ENCODE assay signal across 9 cellular contexts in the genomic region with DNA sequence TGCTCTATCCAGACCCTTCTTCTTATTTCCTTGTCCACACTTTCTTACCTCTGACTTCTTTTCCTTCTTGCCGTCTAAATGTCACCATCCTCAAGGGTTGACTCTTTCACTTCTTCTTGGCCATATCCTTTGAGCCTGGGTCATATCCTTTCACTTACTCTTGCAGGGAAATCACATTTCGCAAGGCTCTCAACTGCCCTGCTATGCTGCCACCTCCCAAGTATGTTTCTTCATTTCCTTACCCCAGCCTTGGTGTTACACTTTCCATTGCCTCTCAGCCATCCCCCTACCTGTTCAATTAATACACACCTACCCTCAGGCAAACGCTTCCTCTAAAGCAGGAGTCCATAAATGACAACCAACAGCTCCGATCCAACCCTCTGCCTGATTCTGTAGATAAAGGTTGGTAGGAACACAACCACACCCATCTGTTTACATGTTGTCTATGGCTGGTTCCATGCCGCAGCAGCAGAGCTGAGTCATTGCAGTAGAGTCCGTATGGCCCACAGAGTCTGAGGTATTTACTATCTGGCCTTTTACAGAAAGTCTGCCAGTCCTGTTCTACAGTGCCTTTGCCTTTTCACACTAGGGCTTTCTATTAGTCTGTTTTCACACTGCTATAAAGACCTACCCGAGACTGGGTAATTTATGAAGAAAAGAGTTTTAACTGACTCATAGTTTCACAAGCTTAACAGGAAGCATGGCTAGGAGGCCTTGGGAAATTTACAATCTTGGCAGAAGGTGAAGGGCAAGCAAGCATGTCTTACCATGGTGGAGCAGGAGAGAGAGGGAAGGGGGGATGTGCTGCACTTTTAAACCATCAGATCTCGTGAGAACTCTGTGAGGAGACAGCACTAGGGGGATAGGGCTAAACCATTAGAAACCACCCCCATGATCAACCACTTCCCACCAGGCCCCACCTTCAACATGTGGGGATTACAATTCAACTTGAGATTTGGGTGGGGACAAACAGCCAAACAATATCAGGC.
A peak's percentile ranks its signal among the peaks of the same experiment; 100 is the strongest.
DNase-seq lines count a peak whose midpoint lies in the region; ATAC-seq and TF ChIP-seq lines count a peak whose summit lies in the region.
"Had no signal": no experiment of that assay in that cellular context is flagged by ENCODE, and none has a peak within 500 bp of the region (broad histone marks: within the 10 kb centered on the region; RNA-seq: fewer than 3 reads in every experiment).

No MANE protein-coding gene starts in this region.

- no TSS peak for BruUV-seq in Caco-2 (replicated peaks; lab: Mats Ljungman, UMichigan)

- 0 out of 2 replicates have a peak, but pooled peaks cover 4% of the 10 kb centered on the region for H3K9me3 ChIP-seq in Caco-2

- H3K9me3 Mint-ChIP-seq in Caco-2 (ENCODE audit: unreplicated experiment) = no peaks in the 10 kb centered on the region
- H3K9me3 Mint-ChIP-seq: immature natural killer cell had no signal

- CTCF ChIA-PET in Caco-2 (lab: Charles Lee) = interaction anchor here (0.6 kb wide), 1 partner anchor 24 kb away, joined by 3 read pairs; no protein-coding TSS in a partner anchor

- TF ChIP-seq CTCF in Caco-2 (IDR thresholded peaks at IDR 0.05; ENCODE audit: insufficient read depth in 1 of 2, low read depth in 1 of 2, low read length in 1 of 2, severe bottlenecking in 1 of 2, unreplicated experiment in 1 of 2) = no peak

- peak; percentile 88 for DNase-seq in NOMO-1 treated with DMSO at 0.1 percent for 48 hours (lab: John Stamatoyannopoulos, UW; ENCODE audit: unreplicated experiment)
- DNase-seq in islet precursor cell = peak; percentile 81
- no peak for DNase-seq in Caco-2
- DNase-seq in AG08395 (ENCODE audit: low spot score) = no peak
- DNase-seq in NCI-H1048 (lab: John Stamatoyannopoulos, UW) = no peak
- no peak for DNase-seq in NCI-H526 (lab: John Stamatoyannopoulos, UW)

- H3K27me3 ChIP-seq in Caco-2 (replicated peaks; ENCODE audit: control insufficient read depth, insufficient read depth, low read length) = no peaks in the 10 kb centered on the region

- intact Hi-C loops in Caco-2 (cut with micrococcal nuclease; ENCODE audit: unreplicated experiment) = no loop called here

- no peak overlapping the region for H3K4me3 Mint-ChIP-seq in Caco-2 (ENCODE audit: unreplicated experiment)
- H3K4me3 Mint-ChIP-seq: immature natural killer cell had no signal

- POLR2A ChIA-PET in Caco-2 (lab: Charles Lee) = no interaction called here

- H3K4me3 ChIP-seq in Caco-2 (ENCODE audit: low read depth, low read length) = no peak overlapping the region

- H3K36me3 ChIP-seq in Caco-2 (ENCODE audit: control insufficient read depth, insufficient read depth, low read length) = no peaks in the 10 kb centered on the region

- peak; percentile 75 for ATAC-seq in GM18499 (IDR thresholded peaks at IDR 0.05; ENCODE audit: insufficient read depth, unreplicated experiment)
- peak; percentile 67 for ATAC-seq in GM21529 (IDR thresholded peaks at IDR 0.05; ENCODE audit: unreplicated experiment)

- H3K36me3 Mint-ChIP-seq in Caco-2 (ENCODE audit: insufficient read depth, unreplicated experiment) = no peaks in the 10 kb centered on the region
- H3K36me3 Mint-ChIP-seq: immature natural killer cell had no signal

- no peaks in the 10 kb centered on the region for H3K27me3 Mint-ChIP-seq in Caco-2 (ENCODE audit: insufficient read depth, unreplicated experiment)

- H3K27ac Mint-ChIP-seq in Caco-2 (ENCODE audit: unreplicated experiment) = no peak overlapping the region
- H3K27ac Mint-ChIP-seq: immature natural killer cell had no signal

- H3K4me1 Mint-ChIP-seq in Caco-2 (ENCODE audit: low read depth, unreplicated experiment) = no peaks in the 10 kb centered on the region

- no peaks in the 10 kb centered on the region for H3K4me1 ChIP-seq in Caco-2

Comparison
In these comparisons a context has a peak if more than half of its experiments do, and no peak if none do; other contexts are left out.
1. DNase-seq: peak in NOMO-1 treated with DMSO at 0.1 percent for 48 hours (single experiment) and islet precursor cell (single experiment); none in Caco-2 (0 of 2), AG08395 (single experiment), NCI-H1048 (single experiment) and NCI-H526 (0 of 2).